Comparison of ENCODE assay signal across 17 cellular contexts in the genomic region with DNA sequence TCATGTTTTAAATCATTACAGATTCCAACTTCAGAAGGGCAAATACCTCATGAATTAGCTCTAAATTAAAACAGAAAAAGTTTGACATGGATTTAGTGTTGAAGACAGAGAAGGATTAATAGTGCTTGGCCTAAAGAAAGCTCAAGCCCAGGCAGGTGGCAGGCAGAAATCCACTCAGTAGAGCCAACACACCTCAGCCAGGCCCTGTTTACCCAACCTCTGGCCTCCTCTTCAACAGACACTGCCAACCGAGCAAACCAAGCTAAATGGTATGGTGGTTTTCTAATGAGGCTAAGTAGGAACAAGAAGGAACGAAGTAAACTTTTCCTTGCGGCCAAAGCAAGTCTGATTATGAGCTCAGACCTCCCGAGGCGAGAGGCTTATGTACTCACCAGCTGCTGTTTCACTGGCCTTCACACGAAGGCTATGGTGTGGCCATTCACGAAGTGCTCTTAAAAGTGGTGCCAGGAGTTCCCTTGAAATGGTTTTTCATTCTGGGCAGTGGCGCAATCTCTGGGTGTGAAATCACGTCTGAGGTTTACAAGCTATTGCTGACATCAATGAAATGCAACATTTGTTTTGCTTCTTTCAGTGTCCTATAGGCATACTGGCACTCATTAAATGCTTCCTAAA.
DNase-seq lines count a peak whose midpoint lies in the region; FAIRE-seq and TF ChIP-seq lines count a peak whose summit lies in the region.
"Had no signal": no experiment of that assay in that cellular context is flagged by ENCODE, and none has a peak within 500 bp of the region (broad histone marks: within the 10 kb centered on the region; RNA-seq: fewer than 3 reads in every experiment).

No MANE protein-coding gene starts in this region.

- no peak overlapping the region for H4K8ac ChIP-seq in H1 (ENCODE audit: extremely low read depth, insufficient read depth, low read length)

- H2AK5ac ChIP-seq in H1 (ENCODE audit: low read depth, low read length) = no peak overlapping the region

- H3K79me2 ChIP-seq in Karpas-422 (ENCODE audit: low read length) (no peaks in the 10 kb centered on the region), H1 (ENCODE audit: control insufficient read depth in 1 of 2, insufficient read depth in 2 of 2, low read length in 2 of 2) (no peaks in the 10 kb centered on the region)

- no peaks in the 10 kb centered on the region for H3K79me1 ChIP-seq in H1 (ENCODE audit: low read depth, low read length)

- no peak overlapping the region for H3K18ac ChIP-seq in H1 (ENCODE audit: extremely low read depth, low read length)

- no peaks in the 10 kb centered on the region for H3K4me1 ChIP-seq in Karpas-422 (ENCODE audit: low read length)
- H3K4me1 ChIP-seq in H1 (replicated peaks in 1 of 4; ENCODE audit: control insufficient read depth in 3 of 4, insufficient read depth in 4 of 4, low read length in 3 of 4) = no peaks in the 10 kb centered on the region
- H3K4me1 ChIP-seq in A673 (ENCODE audit: insufficient read depth, low read length, poor library complexity, severe bottlenecking) = no peaks in the 10 kb centered on the region
- H3K4me1 ChIP-seq: Caco-2 had no signal

- no peak overlapping the region for H3K56ac ChIP-seq in H1 (replicated peaks; ENCODE audit: insufficient read length, low read depth, low read length)

- H4K91ac ChIP-seq in H1 (replicated peaks; ENCODE audit: insufficient read length, low read length) = no peak overlapping the region

- no peaks in the 10 kb centered on the region for H3K9me2 ChIP-seq in Karpas-422 (replicated peaks; ENCODE audit: insufficient read depth, low read length)

- POLR2A ChIA-PET in H1 (lab: Charles Lee; ENCODE audit: partially characterized antibody) = no interaction called here
- POLR2A ChIA-PET in A673 (lab: Charles Lee; ENCODE audit: low non-redundant PET) = no interaction called here

- no peak overlapping the region for H2BK15ac ChIP-seq in H1 (ENCODE audit: low read length)

- H3K9ac ChIP-seq in Karpas-422 (ENCODE audit: low read length) (no peak overlapping the region), H1 (replicated peaks in 1 of 4; ENCODE audit: extremely low read depth in 1 of 4, low read depth in 3 of 4, low read length in 3 of 4) (no peak overlapping the region)

- H2BK5ac ChIP-seq in H1 (ENCODE audit: low read depth, low read length) = no peak overlapping the region

- H3K36me3 ChIP-seq in Karpas-422 (ENCODE audit: insufficient read depth, low read length) (no peaks in the 10 kb centered on the region), H1 (ENCODE audit: control insufficient read depth in 2 of 4, insufficient read depth in 4 of 4, low read length in 3 of 4) (no peaks in the 10 kb centered on the region), A673 (ENCODE audit: insufficient read depth, low read length, poor library complexity, severe bottlenecking) (no peaks in the 10 kb centered on the region)

- intact Hi-C loops in A673 (cut with micrococcal nuclease; ENCODE audit: unreplicated experiment) = no loop called here
- intact Hi-C loops in posterior vena cava (cut with DNase I) = no loop called here

- no TSS peak for BruUV-seq in A673 (replicated peaks; lab: Mats Ljungman, UMichigan)

- H2AFZ ChIP-seq in Karpas-422 (ENCODE audit: low read length) = no peak overlapping the region
- H2AFZ ChIP-seq in H1 (ENCODE audit: low read length) = 0 out of 2 replicates have a peak overlapping the region, but pooled peaks have one; percentile 42

- TF ChIP-seq EP300 in H1 (IDR thresholded peaks at IDR 0.05; ENCODE audit: borderline replicate concordance in 1 of 2, low read depth in 2 of 2, low read length in 2 of 2) = no peak

- CTCF ChIA-PET in H1 (lab: Charles Lee; ENCODE audit: partially characterized antibody) (interaction anchor here (1.1 to 2.0 kb wide), 2 partner anchors 11 to 56 kb away, joined by 3 to 4 read pairs; no protein-coding TSS in a partner anchor), A673 (lab: Charles Lee) (no interaction called here)

- no peak overlapping the region for H2BK12ac ChIP-seq in H1 (ENCODE audit: low read depth, low read length)

- H3K23ac ChIP-seq in H1 (ENCODE audit: insufficient read length) = no peak overlapping the region

- H3K27me3 ChIP-seq in Karpas-422 (ENCODE audit: low read length) (no peaks in the 10 kb centered on the region), H1 (replicated peaks in 1 of 4; ENCODE audit: control insufficient read depth in 3 of 4, extremely low read depth in 1 of 4, insufficient read depth in 3 of 4, low read length in 3 of 4) (no peaks in the 10 kb centered on the region), A673 (replicated peaks; ENCODE audit: insufficient read depth, low read depth, low read length, poor library complexity) (no peaks in the 10 kb centered on the region)

- no peak for TF ChIP-seq POLR2A in H1 (IDR thresholded peaks at IDR 0.05; ENCODE audit: control extremely low read depth in 1 of 2, low read depth in 2 of 2, low read length in 2 of 2)

- no peak overlapping the region for H3K14ac ChIP-seq in H1 (ENCODE audit: insufficient read length)

- H3K9me3 ChIP-seq in Karpas-422 (ENCODE audit: low read length) (no peaks in the 10 kb centered on the region), H1 (ENCODE audit: insufficient read depth in 2 of 2, low read depth in 1 of 2, low read length in 1 of 2) (peaks cover 4 to 5% of the 10 kb centered on the region in 2 experiments; a peak in 2 of 4 replicates), A673 (ENCODE audit: low read depth, low read length, poor library complexity, severe bottlenecking) (peaks cover 3% of the 10 kb centered on the region)

- DNase-seq in Karpas-422 = peak; percentile 22
- DNase-seq in NCI-H460 (ENCODE audit: extremely low read depth, low read depth) = peak; percentile 5
- DNase-seq in H1 (ENCODE audit: low read depth in 1 of 2, low spot score in 2 of 2) = no peak
- peak; percentile 44 for DNase-seq in myocyte (ENCODE audit: low read depth)
- no peak for DNase-seq in HUDEP-2 (lab: John Stamatoyannopoulos, UW; ENCODE audit: unreplicated experiment in 76 of 76)
- DNase-seq in A673 (ENCODE audit: low spot score) = no peak
- DNase-seq in hypothalamus (lab: John Stamatoyannopoulos, UW) = no peak
- no peak for DNase-seq in posterior vena cava (ENCODE audit: low spot score)
- DNase-seq: Caco-2; CD4-positive, CD25-positive, alpha-beta regulatory T cell; DMS153; H7; Kasumi-1; NCI-H1417 treated with DMSO at 0.1 percent for 48 hours; NCI-H2029; NCI-H2171; NK-92 treated with Interleukin-12 subunit alpha and Interleukin-12 subunit beta, amount 100 ng/mL, for 24 hours had no signal

- no peak for TF ChIP-seq RAD21 in H1 (IDR thresholded peaks at IDR 0.05 in 1 of 2, conservative IDR thresholded peaks at IDR 0.05 in 1 of 2; ENCODE audit: low read depth in 2 of 2, low read length in 2 of 2)

- H3K23me2 ChIP-seq in H1 (ENCODE audit: low read depth, low read length) = no peaks in the 10 kb centered on the region

- no peak overlapping the region for H2BK120ac ChIP-seq in H1 (replicated peaks; ENCODE audit: low read depth, low read length)

- H3K4ac ChIP-seq in H1 (replicated peaks; ENCODE audit: insufficient read length, low read depth, low read length) = no peak overlapping the region

- H3K27ac ChIP-seq in Karpas-422 (ENCODE audit: low read length) = no peak overlapping the region
- H3K27ac ChIP-seq in H1 (ENCODE audit: low read depth, low read length) = no peak overlapping the region
- H3K27ac ChIP-seq in A673 (ENCODE audit: low read depth, low read length, poor library complexity, severe bottlenecking) = no peak overlapping the region

- H3K4me2 ChIP-seq in Karpas-422 (ENCODE audit: low read depth, low read length, poor library complexity, severe bottlenecking) (no peak overlapping the region), H1 (ENCODE audit: insufficient read depth in 1 of 2, low read depth in 2 of 2, low read length in 2 of 2) (no peak overlapping the region)

- H4K5ac ChIP-seq in H1 (ENCODE audit: insufficient read length, low read depth, low read length) = no peak overlapping the region

- H4K20me1 ChIP-seq in Karpas-422 (ENCODE audit: insufficient read depth, low read depth, low read length) (no peaks in the 10 kb centered on the region), H1 (replicated peaks in 1 of 2; ENCODE audit: control insufficient read depth in 1 of 2, insufficient read depth in 2 of 2, low read length in 2 of 2) (no peaks in the 10 kb centered on the region)

- TF ChIP-seq CTCF in H1 (IDR thresholded peaks at IDR 0.05; ENCODE audit: control extremely low read depth in 1 of 3, insufficient read depth in 1 of 3, low read depth in 1 of 3, low read length in 3 of 3) = no peak
- TF ChIP-seq CTCF in A673 (conservative IDR thresholded peaks at IDR 0.05; ENCODE audit: low read depth, low read length) = no peak

- H3K4me3 ChIP-seq in Karpas-422 (ENCODE audit: low read length) (no peak overlapping the region), H1 (ENCODE audit: extremely low read depth in 1 of 4, insufficient read depth in 2 of 4, low read depth in 3 of 4, low read length in 4 of 4) (no peak overlapping the region), A673 (ENCODE audit: low read depth, low read length, poor library complexity, severe bottlenecking) (no peak overlapping the region)

- no peak overlapping the region for H2BK20ac ChIP-seq in H1 (ENCODE audit: low read length)

- no peak for FAIRE-seq in H1 (lab: Jason Lieb, UNC)

- WGBS in H1 (ENCODE audit: extremely low coverage in 1 of 2, insufficient coverage in 1 of 2, insufficient read length in 1 of 2, insufficient replicate concordance in 2 of 2, low coverage in 1 of 2, low lambda C conversion rate in 2 of 2, missing lambda C conversion rate in 1 of 2), 2 experiments = 93% methylated on average over 9 of the region's 9 CpGs; no CpG with 5 or more reads in 1 of the 2 experiments

TF ChIP-seq in H1, 55 proteins besides CTCF, POLR2A, EP300 and RAD21 (continues in another document):
- TF ChIP-seq PHF8 (conservative IDR thresholded peaks at IDR 0.05; ENCODE audit: low read depth, low read length) = no peak
- no peak for TF ChIP-seq MAFK (IDR thresholded peaks at IDR 0.05; ENCODE audit: low read depth, low read length)
- TF ChIP-seq POLR2AphosphoS5 (IDR thresholded peaks at IDR 0.05; ENCODE audit: low read depth, low read length) = no peak
- no peak for TF ChIP-seq KDM4A (IDR thresholded peaks at IDR 0.05; ENCODE audit: low read depth, low read length, severe bottlenecking)
- no peak for TF ChIP-seq TAF7 (optimal IDR thresholded peaks at IDR 0.05; ENCODE audit: borderline replicate concordance, low read depth, low read length)
- no peak for TF ChIP-seq EGR1 (IDR thresholded peaks at IDR 0.05; ENCODE audit: borderline replicate concordance, low read depth, low read length)
- TF ChIP-seq SP1 (IDR thresholded peaks at IDR 0.05; ENCODE audit: low read depth, low read length) = no peak

Comparison
In these comparisons a context has a peak if more than half of its experiments do, and no peak if none do; other contexts are left out.
1. DNase-seq: peak in Karpas-422 (single experiment), NCI-H460 (single experiment) and myocyte (single experiment); none in H1 (0 of 2), HUDEP-2 (0 of 76), A673 (single experiment), hypothalamus (0 of 51) and posterior vena cava (single experiment).